1 cellular context compared by ENCODE assay signal in genomic region chr4:140326395-140326993, GRCh38.
TF ChIP-seq lines count a peak whose summit lies in the region.

No MANE protein-coding gene starts in this region.

TF ChIP-seq in GM12878, 131 proteins besides CTCF, POLR2A, EP300 and RAD21 (continued from another document):
- TF ChIP-seq HDAC2 (IDR thresholded peaks at IDR 0.05) (no peak), PAX5 (IDR thresholded peaks at IDR 0.05; ENCODE audit: borderline replicate concordance, low read depth, low read length) (no peak), BCL3 (IDR thresholded peaks at IDR 0.05; ENCODE audit: borderline replicate concordance, insufficient read depth, low read depth, low read length, poor library complexity, severe bottlenecking) (no peak), TBL1XR1 (IDR thresholded peaks at IDR 0.05; ENCODE audit: low read depth, low read length) (no peak)
TF ChIP-seq in GM12878: peak in this region for 0.
